ENCODE assay signal across 14 cellular contexts in genomic region chr21:34148826-34149558, GRCh38.
"Had no signal": no experiment of that assay in that cellular context is flagged by ENCODE, and none has a peak within 500 bp of the region (broad histone marks: within the 10 kb centered on the region; RNA-seq: fewer than 3 reads in every experiment).

No MANE protein-coding gene starts in this region.

- H3K27ac ChIP-seq: gastrocnemius medialis, neutrophil, prostate gland had no signal

- H3K27me3 ChIP-seq: gastrocnemius medialis, neutrophil had no signal

- H3K27ac Mint-ChIP-seq: activated CD8-positive, alpha-beta T cell treated with anti-CD3 and anti-CD28 coated beads, Interleukin-2, amount 10 ng/mL, durations not matched to agents 7 days and 5 days; stimulated activated naive CD8-positive, alpha-beta T cell treated with anti-CD3 and anti-CD28 coated beads, Interleukin-15, amount 100 ng/mL, for 72 hours had no signal

- H3K9me3 ChIP-seq: gastrocnemius medialis, neutrophil, prostate gland had no signal

- ATAC-seq: activated CD8-positive, alpha-beta T cell treated with anti-CD3 and anti-CD28 coated beads, Interleukin-2, amount 10 ng/mL, durations not matched to agents 7 days and 5 days; gastrocnemius medialis; stimulated activated naive CD8-positive, alpha-beta T cell treated with anti-CD3 and anti-CD28 coated beads, Interleukin-15, amount 100 ng/mL, for 72 hours had no signal

- H3K36me3 ChIP-seq: gastrocnemius medialis, neutrophil, prostate gland had no signal

- H3K4me1 ChIP-seq: prostate gland had no signal

- H3K27me3 Mint-ChIP-seq: activated naive CD8-positive, alpha-beta T cell treated with anti-CD3 and anti-CD28 coated beads, Interleukin-2, amount 10 ng/mL, durations not matched to agents 7 days and 5 days; naive B cell; stimulated activated naive CD8-positive, alpha-beta T cell treated with anti-CD3 and anti-CD28 coated beads, Interleukin-15, amount 100 ng/mL, for 72 hours had no signal

- DNase-seq: activated CD4-positive, alpha-beta T cell treated with anti-CD3 and anti-CD28 coated beads for 4 hours; activated CD8-positive, alpha-beta memory T cell treated with anti-CD3 and anti-CD28 coated beads, Interleukin-2, amount 50 U/mL, for 48 hours; activated CD8-positive, alpha-beta T cell treated with anti-CD3 and anti-CD28 coated beads, Interleukin-2, amount 10 ng/mL, durations not matched to agents 7 days and 5 days; activated naive CD8-positive, alpha-beta T cell treated with anti-CD3 and anti-CD28 coated beads, Interleukin-2, amount 10 ng/mL, durations not matched to agents 7 days and 5 days; aorta; central memory CD4-positive, alpha-beta T cell; effector CD4-positive, alpha-beta T cell; gastrocnemius medialis; naive B cell; stimulated activated CD4-positive, alpha-beta T cell treated with anti-CD3 and anti-CD28 coated beads, Interleukin-4, amount 100 ng/mL, for 4 hours; stimulated activated naive CD8-positive, alpha-beta T cell treated with anti-CD3 and anti-CD28 coated beads, Interleukin-15, amount 100 ng/mL, for 72 hours had no signal

- H3K4me3 ChIP-seq: coronary artery, gastrocnemius medialis, prostate gland had no signal

- H3K4me3 Mint-ChIP-seq: activated CD8-positive, alpha-beta T cell treated with anti-CD3 and anti-CD28 coated beads, Interleukin-2, amount 10 ng/mL, durations not matched to agents 7 days and 5 days; activated naive CD8-positive, alpha-beta T cell treated with anti-CD3 and anti-CD28 coated beads, Interleukin-2, amount 10 ng/mL, durations not matched to agents 7 days and 5 days; stimulated activated naive CD8-positive, alpha-beta T cell treated with anti-CD3 and anti-CD28 coated beads, Interleukin-15, amount 100 ng/mL, for 72 hours had no signal
